In the genomic region with DNA sequence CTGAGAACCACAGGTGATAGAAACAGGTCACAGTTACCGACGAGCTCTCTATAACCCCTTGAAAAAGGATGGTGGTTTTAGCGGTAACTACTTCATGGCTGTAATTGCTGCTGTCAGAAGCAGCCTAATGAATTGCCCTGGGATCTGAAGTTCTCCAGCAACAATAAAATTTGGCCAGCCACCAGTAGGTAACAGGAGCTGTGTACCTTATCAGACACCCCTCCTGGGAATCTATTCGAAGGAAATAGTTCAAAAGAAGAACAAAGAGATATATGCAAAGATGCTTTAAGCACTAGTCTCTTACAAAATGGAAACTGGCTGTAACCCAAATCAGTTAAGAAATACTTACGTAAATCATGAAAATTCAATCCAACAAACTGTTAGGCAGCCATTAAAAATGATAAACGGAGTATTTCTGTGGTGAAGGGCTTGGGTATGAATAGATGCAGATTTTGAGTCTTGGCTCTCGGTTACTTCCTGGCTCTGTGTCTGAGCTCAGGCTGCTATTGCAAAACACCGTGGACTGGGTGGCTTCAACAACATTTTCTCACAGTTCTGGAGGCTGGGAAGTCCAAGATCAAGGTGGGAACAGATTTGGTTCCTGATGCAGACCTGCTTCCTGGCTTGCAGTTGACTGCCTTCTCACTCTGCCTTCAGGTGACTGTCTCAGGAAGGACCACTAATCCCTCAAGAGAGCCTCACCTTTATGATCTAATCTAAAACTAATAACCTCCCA, we compare ENCODE assay signal across 8 cellular contexts. TPM values are rescaled to one million over a fixed set of nuclear protein-coding genes. Genes with fewer than 3 reads are reported as not detected.
DNase-seq lines count a peak whose midpoint lies in the region; ATAC-seq, FAIRE-seq and TF ChIP-seq lines count a peak whose summit lies in the region.

No MANE protein-coding gene starts in this region.

- FAIRE-seq in bronchial epithelial cell (lab: Jason Lieb, UNC) (no peak), D721Med (lab: Jason Lieb, UNC) (no peak)

- ATAC-seq in DND-41 (ENCODE audit: insufficient read depth, low read depth) (no peak), GM18520 (IDR thresholded peaks at IDR 0.05; ENCODE audit: unreplicated experiment) (no peak)

- H3K9me3 ChIP-seq in DND-41 (ENCODE audit: insufficient read depth, low read length, severe bottlenecking) (no peaks in the 10 kb centered on the region), mucosa of stomach (ENCODE audit: control insufficient read depth, low read length) (no peaks in the 10 kb centered on the region)

- no peaks in the 10 kb centered on the region for H3K27me3 ChIP-seq in DND-41 (ENCODE audit: insufficient read depth, low read length, poor library complexity)
- H3K27me3 ChIP-seq in bronchial epithelial cell (ENCODE audit: control insufficient read depth, insufficient read depth, low read length): no peaks in the 10 kb centered on the region
- H3K27me3 ChIP-seq in mucosa of stomach (ENCODE audit: control insufficient read depth, insufficient read depth, low read length): no peaks in the 10 kb centered on the region

- peak overlapping the region; percentile 76 to 87; a peak in 3 of 4 replicates for H3K4me3 ChIP-seq in DND-41 (ENCODE audit: low read depth in 1 of 2, low read length in 2 of 2)
- H3K4me3 ChIP-seq in bronchial epithelial cell (ENCODE audit: low read depth, low read length): peak overlapping the region; percentile 56
- peak overlapping the region; percentile 73 for H3K4me3 ChIP-seq in mucosa of stomach (ENCODE audit: low read length)

- H3K4me1 ChIP-seq in DND-41 (ENCODE audit: insufficient read depth, low read length) (peaks cover 27% of the 10 kb centered on the region), mucosa of stomach (ENCODE audit: control insufficient read depth, insufficient read depth, low read length) (peaks cover 17% of the 10 kb centered on the region)

- H3K4me2 ChIP-seq in DND-41 (ENCODE audit: insufficient read depth, low read length): peak overlapping the region; percentile 89

- H4K20me1 ChIP-seq in DND-41 (ENCODE audit: insufficient read depth, low read length): peaks cover 3% of the 10 kb centered on the region; the same call in 1 of the 2 replicates

- H3K9ac ChIP-seq in DND-41 (ENCODE audit: low read depth, low read length) (peak overlapping the region; percentile 84), mucosa of stomach (ENCODE audit: low read length) (peak overlapping the region; percentile 82)

- no peaks in the 10 kb centered on the region for H3K36me3 ChIP-seq in DND-41 (ENCODE audit: insufficient read depth, low read length)
- no peaks in the 10 kb centered on the region for H3K36me3 ChIP-seq in bronchial epithelial cell (ENCODE audit: control insufficient read depth, insufficient read depth, low read length)
- no peaks in the 10 kb centered on the region for H3K36me3 ChIP-seq in mucosa of stomach (ENCODE audit: control insufficient read depth, insufficient read depth, low read length)

- no peak overlapping the region for H2AFZ ChIP-seq in DND-41 (ENCODE audit: low read depth, low read length)

- TF ChIP-seq CTCF in DND-41 (IDR thresholded peaks at IDR 0.05; ENCODE audit: borderline replicate concordance, extremely low read depth, low read length, poor library complexity, severe bottlenecking) (no peak), bronchial epithelial cell (IDR thresholded peaks at IDR 0.05; ENCODE audit: insufficient read depth, low read length, severe bottlenecking) (no peak), D721Med (IDR thresholded peaks at IDR 0.05; ENCODE audit: insufficient read depth, missing control alignments) (no peak)

- peaks cover 9% of the 10 kb centered on the region for H3K79me2 ChIP-seq in DND-41 (ENCODE audit: insufficient read depth, low read length)

- no peak overlapping the region; the same call in 1 of the 2 replicates for H3K27ac ChIP-seq in DND-41 (ENCODE audit: low read length)

- DNase-seq in DND-41: no peak
- peak; percentile 91 for DNase-seq in NCI-H1436 (lab: John Stamatoyannopoulos, UW)
- peak; percentile 46 for DNase-seq in bronchial epithelial cell (ENCODE audit: low read depth)
- DNase-seq in D341Med (ENCODE audit: low spot score): no peak
- DNase-seq in D721Med (ENCODE audit: insufficient read length, low spot score): no peak
- no peak for DNase-seq in NCI-H146 treated with DMSO at 0.1 percent for 48 hours (lab: John Stamatoyannopoulos, UW; ENCODE audit: unreplicated experiment)

RNA-seq across cellular contexts. Expression of gene MSRB2, which starts 1.6 kb away (rescaled TPM):
- 11.1 and 13.7 TPM in 2 replicates for total RNA-seq in bronchial epithelial cell

Comparison
In these comparisons a context has a peak if more than half of its experiments do, and no peak if none do; other contexts are left out.
1. DNase-seq: peak in NCI-H1436 (single experiment) and bronchial epithelial cell (single experiment); none in DND-41 (single experiment), D341Med (single experiment), D721Med (single experiment) and NCI-H146 treated with DMSO at 0.1 percent for 48 hours (single experiment).
2. Peak in every context shown above with its lines, with median percentiles within 50 percentile points of each other: H3K4me3 ChIP-seq.